In genomic region chr2:60674524-60675165, GRCh38 we compare ENCODE assay signal across 9 cellular contexts.
DNase-seq lines count a peak whose midpoint lies in the region; ATAC-seq lines count a peak whose summit lies in the region.
"Had no signal": no experiment of that assay in that cellular context is flagged by ENCODE, and none has a peak within 500 bp of the region (broad histone marks: within the 10 kb centered on the region; RNA-seq: fewer than 3 reads in every experiment).

No MANE protein-coding gene starts in this region.

- intact Hi-C loops in activated CD4-positive, alpha-beta memory T cell treated with anti-CD3 and anti-CD28 coated beads for 36 hours (cut with micrococcal nuclease): loop anchor here (2.0 kb wide), 1 partner anchor 114 kb away; no protein-coding TSS in a partner anchor

- no peak overlapping the region for H3K27ac Mint-ChIP-seq in activated CD4-positive, alpha-beta memory T cell treated with anti-CD3 and anti-CD28 coated beads for 36 hours
- H3K27ac Mint-ChIP-seq in memory B cell: no peak overlapping the region
- H3K27ac Mint-ChIP-seq: dendritic cell treated with granulocyte-macrophage colony-stimulating factor and Interleukin-4, amounts not matched to agents 40 ng/mL and 50 ng/mL, for 4 days had no signal

- H3K4me1 Mint-ChIP-seq in activated CD4-positive, alpha-beta memory T cell treated with anti-CD3 and anti-CD28 coated beads for 36 hours (ENCODE audit: low read depth): peaks cover 2% of the 10 kb centered on the region
- peaks cover 5% of the 10 kb centered on the region for H3K4me1 Mint-ChIP-seq in memory B cell

- no peak overlapping the region for H3K4me3 Mint-ChIP-seq in activated CD4-positive, alpha-beta memory T cell treated with anti-CD3 and anti-CD28 coated beads for 36 hours
- H3K4me3 Mint-ChIP-seq in memory B cell: no peak overlapping the region
- H3K4me3 Mint-ChIP-seq: dendritic cell treated with granulocyte-macrophage colony-stimulating factor and Interleukin-4, amounts not matched to agents 40 ng/mL and 50 ng/mL, for 4 days had no signal

- H3K27me3 Mint-ChIP-seq in activated CD4-positive, alpha-beta memory T cell treated with anti-CD3 and anti-CD28 coated beads for 36 hours: peaks cover 2% of the 10 kb centered on the region
- peaks cover 5% of the 10 kb centered on the region for H3K27me3 Mint-ChIP-seq in memory B cell
- H3K27me3 Mint-ChIP-seq: dendritic cell treated with granulocyte-macrophage colony-stimulating factor and Interleukin-4, amounts not matched to agents 40 ng/mL and 50 ng/mL, for 4 days had no signal

- POLR2A ChIA-PET in activated CD4-positive, alpha-beta memory T cell treated with anti-CD3 and anti-CD28 coated beads for 36 hours (lab: Charles Lee): interaction anchor here (0.6 to 1.3 kb wide), 2 partner anchors 22 to 51 kb away, joined by 3 to 5 read pairs; no protein-coding TSS in a partner anchor

- H3K9me3 Mint-ChIP-seq in activated CD4-positive, alpha-beta memory T cell treated with anti-CD3 and anti-CD28 coated beads for 36 hours: no peaks in the 10 kb centered on the region
- H3K9me3 Mint-ChIP-seq in memory B cell: no peaks in the 10 kb centered on the region
- H3K9me3 Mint-ChIP-seq: dendritic cell treated with granulocyte-macrophage colony-stimulating factor and Interleukin-4, amounts not matched to agents 40 ng/mL and 50 ng/mL, for 4 days had no signal

- no peaks in the 10 kb centered on the region for H3K36me3 Mint-ChIP-seq in activated CD4-positive, alpha-beta memory T cell treated with anti-CD3 and anti-CD28 coated beads for 36 hours
- no peaks in the 10 kb centered on the region for H3K36me3 Mint-ChIP-seq in memory B cell

- DNase-seq in COR-L47 (lab: John Stamatoyannopoulos, UW) (peak; percentile 70), NCI-H82 treated with DMSO at 0.1 percent for 48 hours (lab: John Stamatoyannopoulos, UW; ENCODE audit: unreplicated experiment) (peak; percentile 51), memory B cell (ENCODE audit: low spot score in 2 of 2) (peak; percentile 86 to 88)
- DNase-seq in activated CD4-positive, alpha-beta memory T cell treated with anti-CD3 and anti-CD28 coated beads for 36 hours: peak; percentile 87
- peak; percentile 71 for DNase-seq in effector CD4-positive, alpha-beta T cell
- peak; percentile 28 to 53 for DNase-seq in stimulated activated CD8-positive, alpha-beta memory T cell treated with anti-CD3 and anti-CD28 coated beads, Interleukin-15, amount 100 ng/mL, for 4 hours (ENCODE audit: low read depth in 2 of 2)

- ATAC-seq in GM19463 (IDR thresholded peaks at IDR 0.05; ENCODE audit: unreplicated experiment) (peak; percentile 100), HG03521 (IDR thresholded peaks at IDR 0.05; ENCODE audit: unreplicated experiment) (peak; percentile 99), memory B cell (ENCODE audit: low read depth) (peak; percentile 100)

- CTCF ChIA-PET in activated CD4-positive, alpha-beta memory T cell treated with anti-CD3 and anti-CD28 coated beads for 36 hours (lab: Charles Lee): interaction anchor here (0.7 to 3.2 kb wide), 32 partner anchors 8 to 1916 kb away, joined by 3 to 23 read pairs (median 4); no protein-coding TSS in a partner anchor

Comparison
In these comparisons a context has a peak if more than half of its experiments do, and no peak if none do; other contexts are left out.
1. Peak in every context shown above with its lines: DNase-seq and ATAC-seq.